In the genomic region with DNA sequence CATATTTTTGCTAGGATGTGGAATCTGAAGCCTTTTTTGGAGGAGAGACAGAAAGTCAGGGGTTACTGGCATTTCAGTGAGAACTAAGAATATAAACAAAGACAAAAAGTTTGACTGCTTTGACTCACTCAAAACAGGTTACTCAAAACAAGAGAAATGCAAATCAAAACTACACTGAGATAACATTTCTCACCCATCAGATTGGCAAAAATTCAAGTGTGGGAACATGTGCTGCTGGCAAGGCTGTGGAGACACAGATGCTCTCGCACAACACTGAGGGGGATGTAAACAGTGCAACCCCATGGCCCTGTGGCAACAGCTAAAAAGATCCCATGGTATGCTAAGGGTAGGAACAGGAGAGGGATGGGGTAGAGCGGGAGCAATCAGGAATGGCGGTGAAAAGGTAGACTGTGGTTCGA, we compare ENCODE assay signal across 9 cellular contexts.
A peak's percentile ranks its signal among the peaks of the same experiment; 100 is the strongest.
DNase-seq lines count a peak whose midpoint lies in the region; ATAC-seq and TF ChIP-seq lines count a peak whose summit lies in the region.
"Had no signal": no experiment of that assay in that cellular context is flagged by ENCODE, and none has a peak within 500 bp of the region (broad histone marks: within the 10 kb centered on the region; RNA-seq: fewer than 3 reads in every experiment).

No MANE protein-coding gene starts in this region.

- TF ChIP-seq CTCF in GM06990 (IDR thresholded peaks at IDR 0.05; ENCODE audit: insufficient read depth, low read length, poor library complexity, severe bottlenecking) (no peak), BE2C (IDR thresholded peaks at IDR 0.05; ENCODE audit: low read depth, low read length) (no peak)

- H3K27me3 ChIP-seq in GM06990 (replicated peaks; ENCODE audit: control insufficient read depth, insufficient read depth, low read length) (no peaks in the 10 kb centered on the region), BE2C (no peaks in the 10 kb centered on the region)

- ATAC-seq in GM19438 (IDR thresholded peaks at IDR 0.05; ENCODE audit: low read depth, unreplicated experiment) (peak; percentile 60), HG03159 (IDR thresholded peaks at IDR 0.05; ENCODE audit: unreplicated experiment) (peak; percentile 72), GM19328 (IDR thresholded peaks at IDR 0.05; ENCODE audit: unreplicated experiment) (no peak), esophagus mucosa (no peak)

- H3K4me3 ChIP-seq in GM06990 (replicated peaks; ENCODE audit: low read depth, low read length) (peak overlapping the region; percentile 28), BE2C (ENCODE audit: low read depth, low read length) (no peak overlapping the region)

- DNase-seq in GM06990 (ENCODE audit: extremely low read depth, insufficient read length) = peak; percentile 72
- DNase-seq in cerebellar cortex (ENCODE audit: low spot score) = peak; percentile 73
- DNase-seq in SKM-1 (lab: John Stamatoyannopoulos, UW; ENCODE audit: unreplicated experiment) = no peak
- no peak for DNase-seq in BE2C
- DNase-seq: SHP77 had no signal

- peaks cover 4% of the 10 kb centered on the region for H3K4me1 ChIP-seq in BE2C

- no peaks in the 10 kb centered on the region for H3K9me3 ChIP-seq in BE2C

- H3K36me3 ChIP-seq in GM06990 (ENCODE audit: control insufficient read depth, insufficient read depth, low read length) = no peaks in the 10 kb centered on the region
- no peaks in the 10 kb centered on the region for H3K36me3 ChIP-seq in BE2C

Comparison
In these comparisons a context has a peak if more than half of its experiments do, and no peak if none do; other contexts are left out.
1. DNase-seq: peak in GM06990 (single experiment) and cerebellar cortex (single experiment); none in SKM-1 (single experiment) and BE2C (single experiment).
2. ATAC-seq: peak in GM19438 (single experiment) and HG03159 (single experiment); none in GM19328 (single experiment) and esophagus mucosa (single experiment).